In the genomic region with DNA sequence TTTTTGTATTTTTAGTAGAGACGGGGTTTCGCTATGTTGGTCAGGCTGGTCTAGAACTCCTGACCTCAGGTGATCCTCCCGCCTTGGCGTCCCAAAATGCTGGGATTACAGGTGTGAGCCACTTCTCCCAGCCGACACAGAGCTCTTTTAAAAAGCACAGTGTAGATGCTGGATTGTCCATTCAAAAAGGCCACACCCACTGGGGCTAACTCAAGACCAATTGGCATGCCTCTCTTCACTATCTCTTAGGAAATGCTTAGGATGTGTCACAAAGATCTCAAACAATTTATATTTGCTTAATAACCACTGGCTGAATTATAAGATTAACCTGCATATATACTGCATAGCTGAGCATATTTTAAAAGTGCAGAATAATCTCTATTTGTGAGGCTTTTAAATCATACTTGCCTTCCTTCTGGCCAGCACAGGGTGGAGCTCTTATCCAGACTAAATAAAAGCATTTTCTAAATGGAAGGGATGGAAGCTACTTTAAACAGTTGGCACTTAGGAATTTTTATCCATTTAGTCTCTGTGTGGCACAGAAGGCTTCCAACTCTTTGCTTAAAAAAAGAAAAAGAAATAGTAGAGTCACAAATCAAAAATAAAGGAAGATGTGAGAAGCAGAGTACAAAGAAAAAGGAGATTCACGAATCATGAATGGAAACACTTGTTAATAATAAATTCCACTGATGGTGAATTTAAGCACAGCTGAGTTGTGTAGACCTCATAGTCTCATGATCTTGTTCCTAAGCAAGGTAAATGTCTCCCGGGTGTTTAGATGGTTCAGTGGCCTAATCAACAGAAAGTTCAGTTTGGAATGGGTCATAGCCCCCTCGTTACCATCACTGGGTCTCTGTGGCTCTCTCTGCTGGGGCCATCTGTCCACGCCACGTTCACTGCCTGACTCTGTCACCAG, we compare ENCODE assay signal across 9 cellular contexts. TPM values are rescaled to one million over a fixed set of nuclear protein-coding genes. Genes with fewer than 3 reads are reported as not detected.
DNase-seq lines count a peak whose midpoint lies in the region; TF ChIP-seq lines count a peak whose summit lies in the region.
"Had no signal": no experiment of that assay in that cellular context is flagged by ENCODE, and none has a peak within 500 bp of the region (broad histone marks: within the 10 kb centered on the region; RNA-seq: fewer than 3 reads in every experiment).

No MANE protein-coding gene starts in this region.

- TF ChIP-seq CTCF in left ventricle myocardium inferior (IDR thresholded peaks at IDR 0.05; ENCODE audit: borderline replicate concordance) = peak; percentile 22
- TF ChIP-seq CTCF in right atrium auricular region (IDR thresholded peaks at IDR 0.05) = peak in 1 of 2 donors; percentile 42

- peaks cover 14% of the 10 kb centered on the region for H3K4me1 ChIP-seq in left ventricle myocardium inferior
- peaks cover 0 to 13% of the 10 kb centered on the region in 2 donors for H3K4me1 ChIP-seq in right atrium auricular region
- H3K4me1 ChIP-seq: SJSA1 had no signal

- H3K27ac ChIP-seq in left ventricle myocardium inferior (replicated peaks) (no peak overlapping the region), right atrium auricular region (no peak overlapping the region)
- H3K27ac ChIP-seq: SJSA1 had no signal

- intact Hi-C loops in left ventricle myocardium inferior (cut with micrococcal nuclease) = no loop called here

- no peak overlapping the region for H3K4me3 ChIP-seq in left ventricle myocardium inferior
- no peak overlapping the region for H3K4me3 ChIP-seq in right atrium auricular region
- H3K4me3 ChIP-seq: SJSA1 had no signal

- no peak for DNase-seq in left ventricle myocardium inferior
- DNase-seq in right atrium auricular region (ENCODE audit: low spot score) = no peak
- peak; percentile 57 for DNase-seq in NCI-H748 treated with DMSO at 0.1 percent for 48 hours (lab: John Stamatoyannopoulos, UW)
- DNase-seq in fibroblast of gingiva (ENCODE audit: low read depth) = peak; percentile 6
- peak; percentile 78 for DNase-seq in superior temporal gyrus (ENCODE audit: extremely low spot score)
- no peak for DNase-seq in mesenteric fat pad (ENCODE audit: low spot score)
- DNase-seq in activated T-cell treated with anti-CD3 and anti-CD28 coated beads, Interleukin-2, amount 50 U/mL, for 1 hour = no peak
- DNase-seq in NK-92 treated with Interleukin-12 subunit alpha and Interleukin-12 subunit beta, amount 100 ng/mL, for 24 hours (lab: John Stamatoyannopoulos, UW) = no peak

- no peaks in the 10 kb centered on the region for H3K36me3 ChIP-seq in left ventricle myocardium inferior
- H3K36me3 ChIP-seq in right atrium auricular region = no peaks in the 10 kb centered on the region
- H3K36me3 ChIP-seq: SJSA1 had no signal

- peaks cover 12% of the 10 kb centered on the region for H3K27me3 ChIP-seq in left ventricle myocardium inferior (ENCODE audit: low read depth)
- H3K27me3 ChIP-seq in right atrium auricular region = no peaks in the 10 kb centered on the region
- H3K27me3 ChIP-seq: SJSA1 had no signal

- no peaks in the 10 kb centered on the region for H3K9me3 ChIP-seq in left ventricle myocardium inferior (replicated peaks)
- H3K9me3 ChIP-seq in right atrium auricular region = no peaks in the 10 kb centered on the region
- H3K9me3 ChIP-seq: SJSA1 had no signal

RNA-seq across cellular contexts. Expression of a gene that starts 22.4 kb away (rescaled TPM):
- total RNA-seq in left ventricle myocardium inferior (not detected), right atrium auricular region (not detected), mesenteric fat pad (not detected)
- total RNA-seq: SJSA1 had no signal

RNA-seq across cellular contexts. Expression of a gene that starts 27.7 kb away (rescaled TPM):
- total RNA-seq in left ventricle myocardium inferior = not detected
- total RNA-seq in right atrium auricular region = not detected
- total RNA-seq in mesenteric fat pad = not detected
- total RNA-seq: SJSA1 had no signal

RNA-seq across cellular contexts. Expression of a gene that starts 44.0 kb away (rescaled TPM):
- total RNA-seq in left ventricle myocardium inferior = not detected
- total RNA-seq in right atrium auricular region = not detected
- total RNA-seq in mesenteric fat pad = not detected
- total RNA-seq: SJSA1 had no signal

Comparison
In these comparisons a context has a peak if more than half of its experiments do, and no peak if none do; other contexts are left out.
1. DNase-seq: peak in NCI-H748 treated with DMSO at 0.1 percent for 48 hours (single experiment), fibroblast of gingiva (single experiment) and superior temporal gyrus (single experiment); none in left ventricle myocardium inferior (single experiment), right atrium auricular region (single experiment), mesenteric fat pad (single experiment), activated T-cell treated with anti-CD3 and anti-CD28 coated beads, Interleukin-2, amount 50 U/mL, for 1 hour (single experiment) and NK-92 treated with Interleukin-12 subunit alpha and Interleukin-12 subunit beta, amount 100 ng/mL, for 24 hours (single experiment).